ENCODE assay signal across 18 cellular contexts in genomic region chr12:25423355-25423754, GRCh38.
DNase-seq lines count a peak whose midpoint lies in the region; ATAC-seq and TF ChIP-seq lines count a peak whose summit lies in the region.
"Had no signal": no experiment of that assay in that cellular context is flagged by ENCODE, and none has a peak within 500 bp of the region (broad histone marks: within the 10 kb centered on the region; RNA-seq: fewer than 3 reads in every experiment).

No MANE protein-coding gene starts in this region.

- H3K9me3 Mint-ChIP-seq in activated CD4-positive, alpha-beta memory T cell treated with anti-CD3 and anti-CD28 coated beads, Interleukin-2, amount 10 ng/mL, durations not matched to agents 7 days and 5 days = no peaks in the 10 kb centered on the region
- H3K9me3 Mint-ChIP-seq: CD4-positive, alpha-beta memory T cell had no signal

- WGBS in body of pancreas, 2 donors = 31 to 34% methylated on average over 10 of the region's 10 CpGs
- WGBS in transverse colon (ENCODE audit: low coverage in 1 of 2), 2 donors = 55 to 56% methylated on average over 8 to 10 of the region's 10 CpGs

- no peak overlapping the region for H3K4me2 ChIP-seq in PC-3 (ENCODE audit: low read length)

- H4K20me1 ChIP-seq in PC-3 (ENCODE audit: low read length) = no peaks in the 10 kb centered on the region

- no TSS peak for BruUV-seq in PC-3 (replicated peaks; lab: Mats Ljungman, UMichigan)

- no peak overlapping the region for H3K27ac Mint-ChIP-seq in activated CD4-positive, alpha-beta memory T cell treated with anti-CD3 and anti-CD28 coated beads, Interleukin-2, amount 10 ng/mL, durations not matched to agents 7 days and 5 days
- H3K27ac Mint-ChIP-seq: B cell; CD4-positive, alpha-beta memory T cell had no signal

- H3F3A ChIP-seq in PC-3 (ENCODE audit: low read length, unreplicated experiment) = no peaks in the 10 kb centered on the region

- no peak for TF ChIP-seq EP300 in transverse colon (IDR thresholded peaks at IDR 0.05; ENCODE audit: low read depth)

- H3K9me3 ChIP-seq in body of pancreas (no peaks in the 10 kb centered on the region), transverse colon (no peaks in the 10 kb centered on the region), PC-3 (ENCODE audit: low read length) (no peaks in the 10 kb centered on the region)

- intact Hi-C loops in body of pancreas (cut with DNase I) (no loop called here), transverse colon (cut with DNase I; ENCODE audit: low total_unique reads) (no loop called here), PC-3 (cut with micrococcal nuclease) (no loop called here)

- no peaks in the 10 kb centered on the region for H3K36me3 ChIP-seq in body of pancreas (replicated peaks in 1 of 2; ENCODE audit: insufficient read depth in 1 of 2, low read depth in 2 of 2)
- H3K36me3 ChIP-seq in transverse colon = no peaks in the 10 kb centered on the region
- no peaks in the 10 kb centered on the region for H3K36me3 ChIP-seq in PC-3 (ENCODE audit: low read depth, low read length)

- H3K27me3 Mint-ChIP-seq in activated CD4-positive, alpha-beta memory T cell treated with anti-CD3 and anti-CD28 coated beads, Interleukin-2, amount 10 ng/mL, durations not matched to agents 7 days and 5 days = peaks cover 11% of the 10 kb centered on the region

- POLR2A ChIA-PET in PC-3 (lab: Charles Lee; ENCODE audit: unreplicated experiment) = no interaction called here
- POLR2A ChIA-PET in activated CD4-positive, alpha-beta memory T cell treated with anti-CD3 and anti-CD28 coated beads, Interleukin-2, amount 10 ng/mL, durations not matched to agents 7 days and 5 days (lab: Charles Lee) = no interaction called here

- no peaks in the 10 kb centered on the region for H3K79me2 ChIP-seq in PC-3 (ENCODE audit: low read length)

- TF ChIP-seq POLR2A in body of pancreas (IDR thresholded peaks at IDR 0.05) (no peak), transverse colon (IDR thresholded peaks at IDR 0.05) (no peak)

- no peaks in the 10 kb centered on the region for H3K9me2 ChIP-seq in PC-3 (replicated peaks; ENCODE audit: low read length)

- in situ Hi-C loops in transverse colon (cut with MboI; ENCODE audit: low pct_ligation_motif_present in 1 of 4, low pct_unique_long_range_greater_than_20kb in 1 of 4, low sequenced_read_pairs in 3 of 4) = no loop called here

- no peaks in the 10 kb centered on the region for H3K36me3 Mint-ChIP-seq in activated CD4-positive, alpha-beta memory T cell treated with anti-CD3 and anti-CD28 coated beads, Interleukin-2, amount 10 ng/mL, durations not matched to agents 7 days and 5 days (ENCODE audit: low read depth)
- H3K36me3 Mint-ChIP-seq: CD4-positive, alpha-beta memory T cell had no signal

- H3K27me3 ChIP-seq in body of pancreas = no peaks in the 10 kb centered on the region
- H3K27me3 ChIP-seq in transverse colon = no peaks in the 10 kb centered on the region
- H3K27me3 ChIP-seq in PC-3 (ENCODE audit: low read length) = no peaks in the 10 kb centered on the region

- H3K9ac ChIP-seq in PC-3 (ENCODE audit: low read length) = no peak overlapping the region

- no peaks in the 10 kb centered on the region for H3K4me1 Mint-ChIP-seq in activated CD4-positive, alpha-beta memory T cell treated with anti-CD3 and anti-CD28 coated beads, Interleukin-2, amount 10 ng/mL, durations not matched to agents 7 days and 5 days
- H3K4me1 Mint-ChIP-seq: B cell; CD4-positive, alpha-beta memory T cell had no signal

- TF ChIP-seq CTCF in body of pancreas (IDR thresholded peaks at IDR 0.05) (no peak), transverse colon (IDR thresholded peaks at IDR 0.05) (no peak), PC-3 (conservative IDR thresholded peaks at IDR 0.05; ENCODE audit: low read depth, low read length) (no peak)

- no peak overlapping the region for H3K4me3 Mint-ChIP-seq in activated CD4-positive, alpha-beta memory T cell treated with anti-CD3 and anti-CD28 coated beads, Interleukin-2, amount 10 ng/mL, durations not matched to agents 7 days and 5 days
- H3K4me3 Mint-ChIP-seq: B cell; CD4-positive, alpha-beta memory T cell had no signal

- CTCF ChIA-PET in PC-3 (lab: Charles Lee) = no interaction called here
- CTCF ChIA-PET in activated CD4-positive, alpha-beta memory T cell treated with anti-CD3 and anti-CD28 coated beads, Interleukin-2, amount 10 ng/mL, durations not matched to agents 7 days and 5 days (lab: Charles Lee) = interaction anchor here (0.8 to 2.1 kb wide), 2 partner anchors 10 to 11 kb away, joined by 3 to 6 read pairs; no protein-coding TSS in a partner anchor

- DNase-seq in NCI-H226 (peak; percentile 18), body of pancreas (peak in 3 of 4 donors; percentile 20 to 35 (median 30)), mucosa of gallbladder (ENCODE audit: low spot score) (peak; percentile 21), transverse colon (peak; percentile 52), PC-3 (no peak), SIG-M5 treated with dmso at 0.1 percent for 504 hours (lab: John Stamatoyannopoulos, UW; ENCODE audit: unreplicated experiment) (no peak)
- no peak for DNase-seq in activated CD4-positive, alpha-beta memory T cell treated with anti-CD3 and anti-CD28 coated beads, Interleukin-2, amount 10 ng/mL, durations not matched to agents 7 days and 5 days
- DNase-seq: CD4-positive, alpha-beta memory T cell; DND-41; GDM1; HCEC 1CT; NCI-H1048; NCI-H1694; NCI-H446 treated with DMSO at 0.1 percent for 48 hours; NCI-H748 treated with DMSO at 0.1 percent for 48 hours; SHP77 treated with DMSO at 0.1 percent for 48 hours had no signal

- H3K4me1 ChIP-seq in body of pancreas (peaks cover 10% of the 10 kb centered on the region), transverse colon (peaks cover 0 to 22% (median 0%) of the 10 kb centered on the region in 4 donors), PC-3 (ENCODE audit: insufficient read depth, low read length) (peaks cover 19% of the 10 kb centered on the region)

- H3K4me3 ChIP-seq in body of pancreas (no peak overlapping the region), transverse colon (no peak overlapping the region), PC-3 (ENCODE audit: low read length) (no peak overlapping the region)

- ATAC-seq in body of pancreas = peak; percentile 48
- no peak for ATAC-seq in PC-3
- ATAC-seq: Panc1 had no signal

- H2AFZ ChIP-seq in PC-3 (ENCODE audit: low read length) = no peak overlapping the region

- no peak overlapping the region for H3K27ac ChIP-seq in body of pancreas
- H3K27ac ChIP-seq in transverse colon = peak overlapping the region in 3 of 4 donors; percentile 10 to 40 (median 20)
- H3K27ac ChIP-seq in PC-3 (ENCODE audit: low read length) = no peak overlapping the region

Comparison
In these comparisons a context has a peak if more than half of its experiments do, and no peak if none do; other contexts are left out.
1. DNase-seq: peak in NCI-H226 (single experiment), body of pancreas (3 of 4), mucosa of gallbladder (single experiment) and transverse colon (single experiment); none in PC-3 (single experiment), activated CD4-positive, alpha-beta memory T cell treated with anti-CD3 and anti-CD28 coated beads, Interleukin-2, amount 10 ng/mL, durations not matched to agents 7 days and 5 days (single experiment) and SIG-M5 treated with dmso at 0.1 percent for 504 hours (single experiment).
2. H3K27ac ChIP-seq: peak in transverse colon (3 of 4); none in body of pancreas (0 of 4) and PC-3 (single experiment).